8 cellular contexts compared by ENCODE assay signal in genomic region chr20:4973330-4974097, GRCh38. TPM values are rescaled to one million over a fixed set of nuclear protein-coding genes. Genes with fewer than 3 reads are reported as not detected.
DNase-seq lines count a peak whose midpoint lies in the region; ATAC-seq and TF ChIP-seq lines count a peak whose summit lies in the region.

No MANE protein-coding gene starts in this region.

- H3K9me3 ChIP-seq in gastroesophageal sphincter, result no peaks in the 10 kb centered on the region

- peaks cover 1 to 33% (median 7%) of the 10 kb centered on the region in 3 donors for H3K4me1 ChIP-seq in gastroesophageal sphincter

- peaks cover 0 to 23% of the 10 kb centered on the region in 2 donors for H3K36me3 ChIP-seq in gastroesophageal sphincter

- in situ Hi-C loops in KBM-7 (cut with MboI; ENCODE audit: low pct_unique_long_range_greater_than_20kb, low sequenced_read_pairs), result no loop called here

- no peaks in the 10 kb centered on the region for H3K9me3 Mint-ChIP-seq in activated T-cell treated with anti-CD3 and anti-CD28 coated beads, Interleukin-2, amount 50 U/mL, for 24 hours

- peaks cover 24% of the 10 kb centered on the region for H3K36me3 Mint-ChIP-seq in activated T-cell treated with anti-CD3 and anti-CD28 coated beads, Interleukin-2, amount 50 U/mL, for 24 hours (ENCODE audit: low read depth)

- H3K27me3 Mint-ChIP-seq in activated T-cell treated with anti-CD3 and anti-CD28 coated beads, Interleukin-2, amount 50 U/mL, for 24 hours, result no peaks in the 10 kb centered on the region

- H3K4me3 ChIP-seq in gastroesophageal sphincter (peak overlapping the region in 1 of 2 donors; percentile 29), skeletal muscle cell (ENCODE audit: low read depth, low read length) (peak overlapping the region; percentile 11)

- peaks cover 38% of the 10 kb centered on the region for H3K4me1 Mint-ChIP-seq in activated T-cell treated with anti-CD3 and anti-CD28 coated beads, Interleukin-2, amount 50 U/mL, for 24 hours (ENCODE audit: low read depth)

- H3K27me3 ChIP-seq in gastroesophageal sphincter, result no peaks in the 10 kb centered on the region

- peak overlapping the region in 3 of 4 donors; percentile 45 to 70 (median 54) for H3K27ac ChIP-seq in gastroesophageal sphincter

- peak overlapping the region; percentile 65 for H3K4me3 Mint-ChIP-seq in activated T-cell treated with anti-CD3 and anti-CD28 coated beads, Interleukin-2, amount 50 U/mL, for 24 hours

- DNase-seq in ELR (ENCODE audit: low read depth), result peak; percentile 70
- peak; percentile 75 for DNase-seq in KBM-7
- peak; percentile 64 for DNase-seq in activated T-cell treated with anti-CD3 and anti-CD28 coated beads, Interleukin-2, amount 50 U/mL, for 24 hours
- peak; percentile 47 for DNase-seq in skeletal muscle cell (ENCODE audit: low read depth)
- DNase-seq in NCI-H524 (lab: John Stamatoyannopoulos, UW), result no peak
- no peak for DNase-seq in SHP77 treated with DMSO at 0.1 percent for 48 hours (lab: John Stamatoyannopoulos, UW)

- ATAC-seq in GM21717 (IDR thresholded peaks at IDR 0.05; ENCODE audit: unreplicated experiment) (peak; percentile 79), gastroesophageal sphincter (peak; percentile 53)

- no peak for TF ChIP-seq POLR2A in gastroesophageal sphincter (IDR thresholded peaks at IDR 0.05)

- TF ChIP-seq EP300 in gastroesophageal sphincter (IDR thresholded peaks at IDR 0.05), result no peak

- peak overlapping the region; percentile 90 for H3K27ac Mint-ChIP-seq in activated T-cell treated with anti-CD3 and anti-CD28 coated beads, Interleukin-2, amount 50 U/mL, for 24 hours

- 39 to 48% methylated on average over 6 to 7 of the region's 11 CpGs for WGBS in gastroesophageal sphincter (ENCODE audit: low coverage in 1 of 2), 2 donors

- TF ChIP-seq CTCF in gastroesophageal sphincter (IDR thresholded peaks at IDR 0.05), result no peak

RNA-seq across cellular contexts. Expression of gene SLC23A2, which starts 27.8 kb away (rescaled TPM):
- 10 to 100 TPM; 11.5 to 19.1 (median 15.1) TPM for total RNA-seq in gastroesophageal sphincter

Comparison
In these comparisons a context has a peak if more than half of its experiments do, and no peak if none do; other contexts are left out.
1. DNase-seq: peak in ELR (single experiment), KBM-7 (single experiment), activated T-cell treated with anti-CD3 and anti-CD28 coated beads, Interleukin-2, amount 50 U/mL, for 24 hours (single experiment) and skeletal muscle cell (single experiment); none in NCI-H524 (0 of 2) and SHP77 treated with DMSO at 0.1 percent for 48 hours (single experiment).